Comparison of ENCODE assay signal across 18 cellular contexts in the genomic region with DNA sequence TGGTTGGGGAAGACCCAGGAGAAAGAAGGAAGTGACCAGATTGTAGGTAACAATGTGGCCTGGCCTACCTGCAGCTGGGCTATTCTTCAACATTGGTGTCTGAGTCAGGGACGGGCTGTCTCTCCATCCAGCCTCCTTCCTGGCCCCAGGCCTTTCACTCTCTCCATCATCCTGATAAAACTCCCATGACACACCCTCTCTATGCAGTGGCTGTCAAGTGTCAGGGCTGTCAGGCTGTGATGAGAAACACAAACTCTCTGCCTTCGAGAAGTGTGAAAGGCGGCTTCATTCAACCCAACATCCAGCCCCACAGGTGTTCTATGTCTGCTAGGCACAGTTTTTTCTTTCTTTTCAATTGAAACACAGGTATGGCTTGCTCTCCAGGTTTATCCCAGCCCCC.
"Had no signal": no experiment of that assay in that cellular context is flagged by ENCODE, and none has a peak within 500 bp of the region (broad histone marks: within the 10 kb centered on the region; RNA-seq: fewer than 3 reads in every experiment).

No MANE protein-coding gene starts in this region.

- H3K9me3 ChIP-seq: breast epithelium, esophagus squamous epithelium, lower lobe of right lung, thoracic aorta, upper lobe of right lung had no signal

- H3K27me3 ChIP-seq: neural progenitor cell had no signal

- ATAC-seq: activated CD8-positive, alpha-beta T cell treated with anti-CD3 and anti-CD28 coated beads for 36 hours; activated T-cell treated with anti-CD3 and anti-CD28 coated beads, Interleukin-2, amount 50 U/mL, for 72 hours; left colon; lower lobe of right lung; SK-N-SH treated with all-trans-retinoic acid at 6 μM for 48 hours; stimulated activated naive B cell treated with anti-CD40 and anti-IgM and Interleukin-4, amounts not matched to agents 10 μg/mL and 1 μg/mL and 100 μg/mL, for 72 hours; upper lobe of right lung had no signal

- H3K4me2 ChIP-seq: neural progenitor cell had no signal

- H2AFZ ChIP-seq: neural progenitor cell had no signal

- DNase-seq: activated CD8-positive, alpha-beta T cell treated with anti-CD3 and anti-CD28 coated beads for 36 hours; activated T-cell treated with anti-CD3 and anti-CD28 coated beads, Interleukin-2, amount 50 U/mL, for 72 hours; cerebellar nuclear complex; effector memory CD4-positive, alpha-beta T cell; esophagus squamous epithelium; left colon; midbrain; stimulated activated CD4-positive, alpha-beta T cell treated with anti-CD3 and anti-CD28 coated beads, Interleukin-4, amount 100 ng/mL, for 4 hours; stimulated activated naive B cell treated with anti-CD40 and anti-IgM and Interleukin-4, amounts not matched to agents 10 μg/mL and 1 μg/mL and 100 μg/mL, for 72 hours; T-helper 1 cell; T-helper 9 cell; upper lobe of right lung had no signal

- H3K9ac ChIP-seq: neural progenitor cell had no signal

- H3K27ac ChIP-seq: breast epithelium, esophagus squamous epithelium, lower lobe of right lung, neural progenitor cell, spleen, thoracic aorta, upper lobe of right lung had no signal

- H3K4me3 ChIP-seq: breast epithelium, esophagus squamous epithelium, lower lobe of right lung, neural progenitor cell, spleen, thoracic aorta, upper lobe of right lung had no signal

- H3K4me1 ChIP-seq: breast epithelium, esophagus squamous epithelium, lower lobe of right lung, spleen, upper lobe of right lung had no signal

- H3K36me3 ChIP-seq: breast epithelium, esophagus squamous epithelium, lower lobe of right lung, neural progenitor cell, spleen, thoracic aorta, upper lobe of right lung had no signal
